ENCODE assay signal across 9 cellular contexts in genomic region chr22:19844423-19845368, GRCh38. TPM values are rescaled to one million over a fixed set of nuclear protein-coding genes. Genes with fewer than 3 reads are reported as not detected.
A peak's percentile ranks its signal among the peaks of the same experiment; 100 is the strongest.
DNase-seq lines count a peak whose midpoint lies in the region; ATAC-seq and TF ChIP-seq lines count a peak whose summit lies in the region.
"Had no signal": no experiment of that assay in that cellular context is flagged by ENCODE, and none has a peak within 500 bp of the region (broad histone marks: within the 10 kb centered on the region; RNA-seq: fewer than 3 reads in every experiment).

No MANE protein-coding gene starts in this region.

- H3K9me3 ChIP-seq in mucosa of descending colon, result no peaks in the 10 kb centered on the region

- no peaks in the 10 kb centered on the region for H3K4me1 ChIP-seq in mucosa of descending colon (ENCODE audit: low read depth)

- peak; percentile 19 for DNase-seq in AG09319 (ENCODE audit: extremely low read depth, low read depth)
- DNase-seq in HL-60 (ENCODE audit: low read depth in 1 of 2, low spot score in 1 of 2), result peak in 1 of 2 experiments; percentile 79
- DNase-seq in cerebellum (ENCODE audit: low spot score), result peak; percentile 56
- peak in 2 of 3 donors; percentile 16 to 67 for DNase-seq in mucosa of descending colon
- no peak for DNase-seq in 8988T
- DNase-seq in AML-193 (lab: John Stamatoyannopoulos, UW), result no peak

- intact Hi-C loops in mucosa of descending colon (cut with DNase I, micrococcal nuclease), result no loop called here

- H3K27ac ChIP-seq in HL-60 (replicated peaks), result peak overlapping the region; percentile 35

- no peaks in the 10 kb centered on the region for H3K36me3 ChIP-seq in mucosa of descending colon (ENCODE audit: low read depth)

- TF ChIP-seq CTCF in AG09319 (IDR thresholded peaks at IDR 0.05; ENCODE audit: low read depth, low read length) (peak; percentile 11), HL-60 (IDR thresholded peaks at IDR 0.05; ENCODE audit: insufficient read depth, low read length) (no peak), mucosa of descending colon (IDR thresholded peaks at IDR 0.05) (no peak)

- H3K27me3 ChIP-seq in HL-60 (ENCODE audit: insufficient read depth, poor library complexity, severe bottlenecking), result no peaks in the 10 kb centered on the region

- H3K4me3 ChIP-seq in HL-60 (replicated peaks; ENCODE audit: insufficient read depth, low read length) (no peak overlapping the region), mucosa of descending colon (no peak overlapping the region)

- ATAC-seq in mucosa of descending colon (peak; percentile 32), HG03460 (IDR thresholded peaks at IDR 0.05; ENCODE audit: unreplicated experiment) (no peak), GM21367 (IDR thresholded peaks at IDR 0.05; ENCODE audit: unreplicated experiment) (no peak)
- ATAC-seq: left colon had no signal

RNA-seq across cellular contexts. Expression of gene GNB1L, which starts 10.0 kb away (rescaled TPM):
- total RNA-seq in cerebellum (4.9 TPM), mucosa of descending colon (1 to 10 TPM; 2.7 to 4.7 (median 3.4) TPM)

RNA-seq across cellular contexts. Expression of gene RTL10, which starts 10.0 kb away (rescaled TPM):
- total RNA-seq in cerebellum (17.5 TPM), mucosa of descending colon (10 to 100 TPM; 10.1 to 12.2 (median 11.9) TPM)

Comparison
In these comparisons a context has a peak if more than half of its experiments do, and no peak if none do; other contexts are left out.
1. DNase-seq: peak in AG09319 (single experiment), cerebellum (single experiment) and mucosa of descending colon (2 of 3); none in 8988T (single experiment) and AML-193 (0 of 2).